In genomic region chr19:52189745-52190678, GRCh38 we compare ENCODE assay signal across 8 cellular contexts. TPM values are rescaled to one million over a fixed set of nuclear protein-coding genes. Genes with fewer than 3 reads are reported as not detected.
DNase-seq lines count a peak whose midpoint lies in the region; ATAC-seq and TF ChIP-seq lines count a peak whose summit lies in the region.

TSS of gene PPP2R1A (plus strand) at chr19:52190052. CDS start at chr19:52190097, 45 bp downstream.

- ATAC-seq in HG03196 (IDR thresholded peaks at IDR 0.05; ENCODE audit: unreplicated experiment) (peak; percentile 87), activated B cell treated with CpG ODN at 0.5 μM for 24 hours (ENCODE audit: low read depth) (peak; percentile 78)

- peak within 1 kb of the TSS; percentile 92 for H3K4me2 ChIP-seq in smooth muscle cell

- no peaks in the 10 kb centered on the region for H3K9me3 Mint-ChIP-seq in activated B cell treated with CpG ODN at 0.5 μM for 24 hours

- no peaks in the 10 kb centered on the region for H3K27me3 ChIP-seq in smooth muscle cell (ENCODE audit: low read depth)

- no peak for TF ChIP-seq CTCF in activated B cell treated with CpG ODN at 0.5 μM for 24 hours (IDR thresholded peaks at IDR 0.05)
- no peak for TF ChIP-seq CTCF in smooth muscle cell (IDR thresholded peaks at IDR 0.05; ENCODE audit: borderline replicate concordance, insufficient read depth, poor library complexity, severe bottlenecking)

- DNase-seq in AG08395 (ENCODE audit: low spot score) (peak; percentile 99), NCI-H345 (lab: John Stamatoyannopoulos, UW) (peak; percentile 99), activated B cell treated with CpG ODN at 0.5 μM for 24 hours (peak; percentile 96), caudate nucleus (lab: John Stamatoyannopoulos, UW) (peak; percentile 97 to 100 (median 100)), iPS-NIHi7 (ENCODE audit: extremely low spot score) (peak; percentile 98), smooth muscle cell (lab: John Stamatoyannopoulos, UW; ENCODE audit: unreplicated experiment) (peak; percentile 99)

- H3F3A ChIP-seq in smooth muscle cell (ENCODE audit: low read depth), result peaks cover 5% of the 10 kb centered on the region

- H3K79me2 ChIP-seq in smooth muscle cell (ENCODE audit: low read depth), result peaks cover 48% of the 10 kb centered on the region

- in situ Hi-C loops in GM18951 (cut with MboI; ENCODE audit: low sequenced_read_pairs, unreplicated experiment), result no loop called here

- peak within 1 kb of the TSS; percentile 63 for H3K4me3 ChIP-seq in smooth muscle cell

- CTCF ChIA-PET in activated B cell treated with CpG ODN at 0.5 μM for 24 hours (lab: Charles Lee), result interaction anchor here (0.8 to 1.2 kb wide), 3 partner anchors 47 to 52 kb away, joined by 4 to 5 read pairs (median 5); partner anchors contain the start of gene ZNF616

- H3K27ac ChIP-seq in caudate nucleus (ENCODE audit: low read depth, low read length) (peak within 1 kb of the TSS; percentile 100), smooth muscle cell (ENCODE audit: low read depth) (peak within 1 kb of the TSS; percentile 90)

- H2AFZ ChIP-seq in smooth muscle cell (ENCODE audit: low read depth), result peak within 1 kb of the TSS; percentile 56

- H3K4me1 ChIP-seq in smooth muscle cell (ENCODE audit: low read depth), result peaks cover 19% of the 10 kb centered on the region

- H4K20me1 ChIP-seq in smooth muscle cell (ENCODE audit: low read depth), result peaks cover 42% of the 10 kb centered on the region

- under 1% methylated on average over 79 of the region's 81 CpGs for WGBS in smooth muscle cell (ENCODE audit: low lambda C conversion rate)

- peak within 1 kb of the TSS; percentile 98 for H3K27ac Mint-ChIP-seq in activated B cell treated with CpG ODN at 0.5 μM for 24 hours

- H3K9me3 ChIP-seq in smooth muscle cell (replicated peaks; ENCODE audit: low read depth), result no peaks in the 10 kb centered on the region

- H3K4me3 Mint-ChIP-seq in activated B cell treated with CpG ODN at 0.5 μM for 24 hours, result peak within 1 kb of the TSS; percentile 95

- H3K9ac ChIP-seq in smooth muscle cell (ENCODE audit: low read depth), result peak within 1 kb of the TSS; percentile 92

- H3K36me3 ChIP-seq in smooth muscle cell (ENCODE audit: low read depth), result no peaks in the 10 kb centered on the region

- intact Hi-C loops in activated B cell treated with CpG ODN at 0.5 μM for 24 hours (cut with micrococcal nuclease), result loop anchor here (1.0 to 5.0 kb wide), 10 partner anchors 19 to 913 kb away; partner anchors contain the start of genes ZNF160, ZNF432, ZNF613 and ZNF614

- peaks cover 55% of the 10 kb centered on the region for H3K4me1 Mint-ChIP-seq in activated B cell treated with CpG ODN at 0.5 μM for 24 hours

- peak; percentile 77 for TF ChIP-seq POLR2A in GM18951 (IDR thresholded peaks at IDR 0.05; ENCODE audit: extremely low read depth, insufficient read depth, insufficient read length)

- H3K27me3 Mint-ChIP-seq in activated B cell treated with CpG ODN at 0.5 μM for 24 hours, result no peaks in the 10 kb centered on the region

- H3K36me3 Mint-ChIP-seq in activated B cell treated with CpG ODN at 0.5 μM for 24 hours (ENCODE audit: low read depth), result peaks cover 40% of the 10 kb centered on the region

- POLR2A ChIA-PET in activated B cell treated with CpG ODN at 0.5 μM for 24 hours (lab: Charles Lee), result interaction anchor here (0.6 to 2.3 kb wide), 37 partner anchors 9 to 1912 kb away, joined by 3 to 62 read pairs (median 6); partner anchors contain the start of genes SIGLEC10, ZNF432, ZNF525 and ZNF578

RNA-seq across cellular contexts. Expression of gene PPP2R1A, which starts in this region (rescaled TPM):
- total RNA-seq in activated B cell treated with CpG ODN at 0.5 μM for 24 hours (244 and 245 TPM in 2 replicates), smooth muscle cell (121 and 160 TPM in 2 replicates)
- 256 and 265 TPM in 2 replicates for polyA plus RNA-seq in smooth muscle cell

Comparison
In these comparisons a context has a peak if more than half of its experiments do, and no peak if none do; other contexts are left out.
1. Peak in every context shown above with its lines: DNase-seq, ATAC-seq, H3K4me3 ChIP-seq and H3K27ac ChIP-seq.